Comparison of ENCODE assay signal across 26 cellular contexts in the genomic region with DNA sequence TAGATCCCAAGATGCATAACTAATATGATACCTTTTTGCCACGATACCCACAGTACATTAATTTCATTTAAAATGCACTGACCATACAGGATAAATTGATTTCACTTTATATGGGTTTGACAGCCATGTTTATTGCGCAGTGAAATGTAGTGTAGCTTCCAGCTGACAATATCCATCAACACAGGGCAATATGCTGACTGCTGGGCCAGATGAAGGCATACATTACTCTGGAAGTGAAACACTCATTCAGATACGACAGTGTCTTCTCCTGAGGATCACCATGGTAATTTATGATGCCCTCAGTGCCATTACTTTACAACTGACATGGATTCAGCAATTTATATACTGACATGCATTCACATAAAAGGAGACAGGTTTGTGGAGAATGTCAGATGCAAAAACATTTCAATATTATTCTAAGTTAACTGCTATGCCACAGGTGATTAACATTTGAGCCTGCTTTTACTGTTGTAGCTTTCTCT.
"Had no signal": no experiment of that assay in that cellular context is flagged by ENCODE, and none has a peak within 500 bp of the region (broad histone marks: within the 10 kb centered on the region; RNA-seq: fewer than 3 reads in every experiment).

No MANE protein-coding gene starts in this region.

- H3K4me1 ChIP-seq: suprapubic skin, testis, thyroid gland, tibial artery, transverse colon, upper lobe of left lung, upper lobe of right lung, uterus, vagina had no signal

- H3K36me3 ChIP-seq: stomach, suprapubic skin, thoracic aorta, thyroid gland, tibial artery, tibial nerve, transverse colon, upper lobe of left lung, upper lobe of right lung, uterus, vagina had no signal

- H3K4me3 ChIP-seq: stomach, suprapubic skin, testis, thoracic aorta, thyroid gland, tibial artery, tibial nerve, transverse colon, upper lobe of left lung, upper lobe of right lung, uterus, vagina had no signal

- H3K27me3 ChIP-seq: stomach, suprapubic skin, testis, thyroid gland, tibial artery, tibial nerve, transverse colon, upper lobe of left lung, upper lobe of right lung, uterus, vagina had no signal

- H3K9me3 ChIP-seq: stomach, suprapubic skin, testis, thoracic aorta, thyroid gland, tibial artery, tibial nerve, transverse colon, upper lobe of left lung, upper lobe of right lung, uterus, vagina had no signal

- H3K27ac ChIP-seq: stomach, suprapubic skin, testis, thoracic aorta, thyroid gland, tibial artery, tibial nerve, transverse colon, upper lobe of left lung, upper lobe of right lung, uterus, vagina had no signal

- DNase-seq: stimulated activated CD4-positive, alpha-beta T cell treated with anti-CD3 and anti-CD28 coated beads, Interleukin-2, amount 100 ng/mL, for 48 hours; stimulated activated CD4-positive, alpha-beta T cell treated with anti-CD3 and anti-CD28 coated beads, Interleukin-4, amount 100 ng/mL, for 1 hour; stimulated activated CD4-positive, alpha-beta T cell treated with anti-CD3 and anti-CD28 coated beads, Interleukin-4, amount 100 ng/mL, for 24 hours; stimulated activated CD4-positive, alpha-beta T cell treated with anti-CD3 and anti-CD28 coated beads, Interleukin-4, amount 100 ng/mL, for 4 hours; stimulated activated CD8-positive, alpha-beta memory T cell treated with anti-CD3 and anti-CD28 coated beads, Interleukin-4, amount 100 ng/mL, for 48 hours; stimulated activated naive B cell treated with anti-CD40 and anti-IgM and Interleukin-4, amounts not matched to agents 10 μg/mL and 1 μg/mL and 100 μg/mL, for 72 hours; stimulated activated naive CD4-positive, alpha-beta T cell; stimulated activated naive CD4-positive, alpha-beta T cell treated with Interleukin-2 at 50 U/mL for 16 hours; stimulated activated naive CD8-positive, alpha-beta T cell treated with anti-CD3 and anti-CD28 coated beads, Interleukin-15, amount 100 ng/mL, for 72 hours; stimulated activated naive CD8-positive, alpha-beta T cell treated with anti-CD3 and anti-CD28 coated beads, Interleukin-15, Interleukin-2, amounts not matched to agents 100 U/mL and 50 U/mL, for 24 hours; stomach; substantia nigra; testis; thyroid gland; tibial artery; transverse colon; trophoblast cell; upper lobe of left lung; upper lobe of right lung; uterus had no signal

- ATAC-seq: stimulated activated effector memory CD8-positive, alpha-beta T cell treated with anti-CD3 and anti-CD28 coated beads, Interleukin-12 subunit alpha, Interleukin-12 subunit beta, amount 100 ng/mL, for 72 hours; stimulated activated memory B cell treated with anti-CD40 and anti-IgM and Interleukin-4, amounts not matched to agents 10 μg/mL and 1 μg/mL and 100 μg/mL, for 72 hours; stimulated activated naive B cell treated with anti-CD40 and anti-IgM and Interleukin-4, amounts not matched to agents 10 μg/mL and 1 μg/mL and 100 μg/mL, for 72 hours; stimulated activated naive CD8-positive, alpha-beta T cell treated with anti-CD3 and anti-CD28 coated beads, Interleukin-15, amount 100 ng/mL, for 72 hours; stimulated activated naive CD8-positive, alpha-beta T cell treated with anti-CD3 and anti-CD28 coated beads, Interleukin-15, Interleukin-2, amounts not matched to agents 100 U/mL and 50 U/mL, for 24 hours; upper lobe of right lung had no signal
